19 cellular contexts compared by ENCODE assay signal in genomic region chr2:75003773-75004172, GRCh38. TPM values are rescaled to one million over a fixed set of nuclear protein-coding genes. Genes with fewer than 3 reads are reported as not detected.
DNase-seq lines count a peak whose midpoint lies in the region; ATAC-seq, FAIRE-seq and TF ChIP-seq lines count a peak whose summit lies in the region.
"Had no signal": no experiment of that assay in that cellular context is flagged by ENCODE, and none has a peak within 500 bp of the region (broad histone marks: within the 10 kb centered on the region; RNA-seq: fewer than 3 reads in every experiment).

No MANE protein-coding gene starts in this region.

- POLR2A ChIA-PET in HepG2 (lab: Yijun Ruan, JAX): no interaction called here

- DNase-seq in H9 (no peak), SK-MEL-5 (ENCODE audit: low read depth, low spot score) (peak; percentile 21), choroid plexus epithelial cell (ENCODE audit: low read depth) (peak; percentile 18), HepG2 (ENCODE audit: low spot score) (no peak), left ventricle myocardium inferior (no peak), posterior cingulate gyrus (no peak), tibial artery (no peak)
- DNase-seq: HCEC 1CT, MM.1S, NCI-H1092, NCI-H146, NCI-H2029, NCI-H510A treated with DMSO at 0.1 percent for 48 hours, NCI-H748 treated with DMSO at 0.1 percent for 48 hours had no signal

- H3K27me3 Mint-ChIP-seq in H9 (ENCODE audit: low read depth): no peaks in the 10 kb centered on the region; the same call in 1 of the 2 replicates
- H3K27me3 Mint-ChIP-seq: B cell had no signal

- in situ Hi-C loops in SK-MEL-5 (cut with HindIII; ENCODE audit: low pct_unique_long_range_greater_than_20kb, low sequenced_read_pairs): no loop called here
- in situ Hi-C loops in HepG2 (cut with HindIII; ENCODE audit: extremely low pct_ligation_motif_present, low pct_unique_long_range_greater_than_20kb): no loop called here

- no peaks in the 10 kb centered on the region for H3K4me1 Mint-ChIP-seq in H9
- H3K4me1 Mint-ChIP-seq: B cell had no signal

- intact Hi-C loops in HepG2 (cut with micrococcal nuclease; ENCODE audit: unreplicated experiment): no loop called here
- intact Hi-C loops in left ventricle myocardium inferior (cut with micrococcal nuclease): no loop called here
- intact Hi-C loops in posterior cingulate gyrus (cut with DNase I): no loop called here
- intact Hi-C loops in tibial artery (cut with DNase I; ENCODE audit: low total_unique reads): no loop called here

- no peak overlapping the region for H3K23ac ChIP-seq in H9 (ENCODE audit: insufficient read length, low read depth, low read length)

- no peak overlapping the region for H3K27ac Mint-ChIP-seq in H9
- H3K27ac Mint-ChIP-seq: B cell; CD14-positive monocyte; T-helper 1 cell treated with Interleukin-12 subunit alpha and Interleukin-12 subunit beta and Interleukin-4 antibody, amounts not matched to agents 30 μg/mL and 1 μg/mL, for 36 hours had no signal

- H4K20me1 ChIP-seq in H9 (ENCODE audit: control insufficient read depth, insufficient read depth, insufficient read length): no peaks in the 10 kb centered on the region
- no peaks in the 10 kb centered on the region for H4K20me1 ChIP-seq in HepG2 (ENCODE audit: insufficient read depth, low read length)

- H4K8ac ChIP-seq in H9 (replicated peaks; ENCODE audit: insufficient read length, low read depth, low read length): no peak overlapping the region

- no peak overlapping the region for H3K4me3 Mint-ChIP-seq in H9
- H3K4me3 Mint-ChIP-seq: B cell; CD14-positive monocyte; T-helper 1 cell treated with Interleukin-12 subunit alpha and Interleukin-12 subunit beta and Interleukin-4 antibody, amounts not matched to agents 30 μg/mL and 1 μg/mL, for 36 hours had no signal

- H3K4me2 ChIP-seq in H9 (ENCODE audit: insufficient read depth, insufficient read length, low read length) (no peak overlapping the region), HepG2 (ENCODE audit: low read depth, low read length) (no peak overlapping the region)

- H3K18ac ChIP-seq in H9 (ENCODE audit: insufficient read length, low read depth, low read length): no peak overlapping the region

- H2BK20ac ChIP-seq in H9 (ENCODE audit: low read depth, low read length, poor library complexity, severe bottlenecking): no peak overlapping the region

- no peaks in the 10 kb centered on the region for H3K79me2 ChIP-seq in H9 (ENCODE audit: insufficient read depth, low read length)
- H3K79me2 ChIP-seq in HepG2 (ENCODE audit: insufficient read depth, low read length): no peaks in the 10 kb centered on the region

- no peak overlapping the region for H2BK5ac ChIP-seq in H9 (ENCODE audit: insufficient read length, low read length)

- TF ChIP-seq CTCF in H9 (conservative IDR thresholded peaks at IDR 0.05) (no peak), choroid plexus epithelial cell (conservative IDR thresholded peaks at IDR 0.05; ENCODE audit: low read depth, low read length) (no peak), HepG2 (CRISPR knock-in tag; IDR thresholded peaks at IDR 0.05) (no peak), left ventricle myocardium inferior (IDR thresholded peaks at IDR 0.05; ENCODE audit: borderline replicate concordance) (no peak), tibial artery (IDR thresholded peaks at IDR 0.05) (no peak)

- no TSS peak for BruUV-seq in HepG2 (replicated peaks; lab: Mats Ljungman, UMichigan)

- FAIRE-seq in HepG2 (lab: Jason Lieb, UNC): peak; percentile 62
- FAIRE-seq: A204.1 had no signal

- H2AK5ac ChIP-seq in H9 (ENCODE audit: insufficient read length, low read length): no peak overlapping the region

- H3K9ac ChIP-seq in H9 (ENCODE audit: extremely low read depth, insufficient read length, low read length): no peak overlapping the region
- no peak overlapping the region for H3K9ac ChIP-seq in HepG2 (ENCODE audit: insufficient read depth, low read depth, low read length)

- H2BK120ac ChIP-seq in H9 (ENCODE audit: low read depth, low read length, poor library complexity, severe bottlenecking): no peak overlapping the region

- H3K9me3 Mint-ChIP-seq in H9: no peaks in the 10 kb centered on the region; a peak in 1 of 5 replicates
- H3K9me3 Mint-ChIP-seq: T-helper 1 cell treated with Interleukin-12 subunit alpha and Interleukin-12 subunit beta and Interleukin-4 antibody, amounts not matched to agents 30 μg/mL and 1 μg/mL, for 36 hours had no signal

- TF ChIP-seq EP300 in HepG2 (IDR thresholded peaks at IDR 0.05; ENCODE audit: low read depth in 2 of 2, low read length in 2 of 2) (no peak), HepG2 (CRISPR knock-in tag; IDR thresholded peaks at IDR 0.05; ENCODE audit: borderline replicate concordance) (no peak)

- peak overlapping the region; percentile 92 for H2AFZ ChIP-seq in H9 (ENCODE audit: low read length)
- H2AFZ ChIP-seq in HepG2 (ENCODE audit: low read length): no peak overlapping the region

- H3K56ac ChIP-seq in H9 (ENCODE audit: insufficient read length, low read depth, low read length): no peak overlapping the region

- peak; percentile 30 for ATAC-seq in HepG2
- ATAC-seq: Panc1 had no signal

- no peak for TF ChIP-seq POLR2A in HepG2 (IDR thresholded peaks at IDR 0.05; ENCODE audit: insufficient read depth in 1 of 2, low read depth in 2 of 2, low read length in 2 of 2)

- no peaks in the 10 kb centered on the region for H3K23me2 ChIP-seq in H9 (ENCODE audit: insufficient read length, low read depth, low read length, poor library complexity, severe bottlenecking)

- peaks cover 0 to under 1% of the 10 kb centered on the region in 2 experiments; a peak in 1 of 5 replicates for H3K36me3 ChIP-seq in HepG2 (replicated peaks in 1 of 2; ENCODE audit: control insufficient read depth in 1 of 2, insufficient read depth in 2 of 2, low read length in 2 of 2)
- peaks cover under 1% of the 10 kb centered on the region for H3K36me3 ChIP-seq in left ventricle myocardium inferior
- H3K36me3 ChIP-seq in tibial artery: no peaks in the 10 kb centered on the region

- no peak overlapping the region for H4K91ac ChIP-seq in H9 (ENCODE audit: insufficient read length, low read depth, low read length)

- no peak overlapping the region for H3K4me3 ChIP-seq in choroid plexus epithelial cell (ENCODE audit: low read depth, low read length)
- H3K4me3 ChIP-seq in HepG2 (replicated peaks in 1 of 3; ENCODE audit: insufficient read depth in 1 of 3, low read depth in 2 of 3, low read length in 3 of 3): no peak overlapping the region
- H3K4me3 ChIP-seq in left ventricle myocardium inferior: no peak overlapping the region
- no peak overlapping the region for H3K4me3 ChIP-seq in tibial artery

- no peaks in the 10 kb centered on the region for H3K27me3 ChIP-seq in H9 (ENCODE audit: insufficient read depth, low read length)
- no peaks in the 10 kb centered on the region for H3K27me3 ChIP-seq in HepG2 (ENCODE audit: control insufficient read depth in 1 of 2, insufficient read depth in 2 of 2, low read length in 2 of 2)
- no peaks in the 10 kb centered on the region for H3K27me3 ChIP-seq in left ventricle myocardium inferior (ENCODE audit: low read depth)
- H3K27me3 ChIP-seq in tibial artery: no peaks in the 10 kb centered on the region

- H3K79me1 ChIP-seq in H9 (ENCODE audit: insufficient read depth, low read depth, low read length, poor library complexity, severe bottlenecking): no peaks in the 10 kb centered on the region

- CTCF ChIA-PET in HepG2 (lab: Yijun Ruan, JAX; ENCODE audit: low intra/inter-chr PET ratio, low total read pairs): no interaction called here

- H3K9me3 ChIP-seq in H9 (ENCODE audit: control insufficient read depth, low read depth, low read length) (no peaks in the 10 kb centered on the region), HepG2 (ENCODE audit: low read length) (no peaks in the 10 kb centered on the region), left ventricle myocardium inferior (replicated peaks) (peaks cover 12% of the 10 kb centered on the region), tibial artery (no peaks in the 10 kb centered on the region)

- H3K36me3 Mint-ChIP-seq in H9 (ENCODE audit: insufficient read depth in 1 of 3, low read depth in 3 of 3): peaks cover 0 to 1% (median under 1%) of the 10 kb centered on the region in 3 experiments; a peak in 3 of 7 replicates
- H3K36me3 Mint-ChIP-seq: CD14-positive monocyte had no signal

- no CpG with 5 or more reads among the region's 2 CpGs for WGBS in H9 (ENCODE audit: extremely low coverage, insufficient read length, low lambda C conversion rate)
- 95% methylated on average over 2 of the region's 2 CpGs for WGBS in HepG2 (ENCODE audit: low lambda C conversion rate)

- H3K4ac ChIP-seq in H9 (ENCODE audit: low read depth, low read length): no peak overlapping the region

- H3K4me1 ChIP-seq in H9 (ENCODE audit: insufficient read depth, low read length) (no peaks in the 10 kb centered on the region), HepG2 (ENCODE audit: insufficient read depth, low read length) (peaks cover 22% of the 10 kb centered on the region), left ventricle myocardium inferior (no peaks in the 10 kb centered on the region), tibial artery (no peaks in the 10 kb centered on the region)

- no peak overlapping the region for H3K14ac ChIP-seq in H9 (ENCODE audit: insufficient read depth, low read length)

- H2BK15ac ChIP-seq in H9 (ENCODE audit: low read depth, low read length): no peak overlapping the region

- no peak overlapping the region for H2BK12ac ChIP-seq in H9 (ENCODE audit: insufficient read length, low read depth, low read length)

- H3K27ac ChIP-seq in H9 (ENCODE audit: insufficient read length, low read depth, low read length) (no peak overlapping the region), HepG2 (ENCODE audit: extremely low read length, insufficient read depth, low read length) (no peak overlapping the region), left ventricle myocardium inferior (replicated peaks) (no peak overlapping the region), tibial artery (no peak overlapping the region)

- H3T11ph ChIP-seq in H9 (ENCODE audit: low read length): no peak overlapping the region

- no peak for TF ChIP-seq RAD21 in HepG2 (CRISPR knock-in tag; IDR thresholded peaks at IDR 0.05)

- H4K5ac ChIP-seq in H9 (ENCODE audit: insufficient read length, low read depth, low read length): no peak overlapping the region

RNA-seq across cellular contexts. Expression of gene POLE4, which starts 45.3 kb away (rescaled TPM):
- total RNA-seq in H9 (2021) (34.4 and 44.7 TPM in 2 replicates), HepG2 (2016; rRNA removed; fragmentation: Illumina TruSeq; extraction: Trizol) (106 and 143 TPM in 2 replicates), left ventricle myocardium inferior (36.6 TPM)
- 77.4 and 116 TPM in 2 replicates for total RNA-seq in SK-MEL-5 (2014; rRNA removed; shearing (Covaris generic))
- polyA plus RNA-seq in SK-MEL-5 (2015; cell fraction: cytosol; rRNA removed): 39.2 and 72.5 TPM in 2 replicates
- polyA plus RNA-seq in SK-MEL-5 (2015; cell fraction: nucleus; rRNA removed): 7.5 and 13.3 TPM in 2 replicates
- total RNA-seq in HepG2 (2016; cell fraction: cytosol; rRNA removed; fragmentation: Illumina TruSeq; extraction: Trizol; ENCODE audit: low read depth): 94.0 and 107 TPM in 2 replicates
- total RNA-seq in HepG2 (2016; cell fraction: insoluble cytoplasmic fraction; rRNA removed; fragmentation: Illumina TruSeq; extraction: Trizol): 104 and 137 TPM in 2 replicates
- 150 and 161 TPM in 2 replicates for total RNA-seq in HepG2 (2016; cell fraction: membrane; rRNA removed; fragmentation: Illumina TruSeq; extraction: Trizol)
- total RNA-seq in HepG2 (2016; cell fraction: nucleus; rRNA removed; fragmentation: Illumina TruSeq; extraction: Trizol): 60.9 and 61.8 TPM in 2 replicates
- 88.0 and 116 TPM in 2 replicates for polyA plus RNA-seq in HepG2 (2011; rRNA removed)
- polyA plus RNA-seq in HepG2 (2011; cell fraction: cytosol; rRNA removed): 52.2 and 52.3 TPM in 2 replicates
- polyA plus RNA-seq in HepG2 (2011; cell fraction: nucleus; rRNA removed): 21.1 and 23.6 TPM in 2 replicates
- 93.6 and 130 TPM in 2 replicates for polyA plus RNA-seq in HepG2 (2012)
- polyA plus RNA-seq in HepG2 (2016; cell fraction: cytosol; fragmentation: Illumina TruSeq; extraction: Trizol; ENCODE audit: low read depth): 173 and 208 TPM in 2 replicates
- 189 and 200 TPM in 2 replicates for polyA plus RNA-seq in HepG2 (2016; cell fraction: insoluble cytoplasmic fraction; fragmentation: Illumina TruSeq; extraction: Trizol; ENCODE audit: low read depth)
- polyA plus RNA-seq in HepG2 (2016; cell fraction: membrane; fragmentation: Illumina TruSeq; extraction: Trizol; ENCODE audit: low read depth): 177 and 214 TPM in 2 replicates
- polyA plus RNA-seq in HepG2 (2016; cell fraction: nucleus; fragmentation: Illumina TruSeq; extraction: Trizol; ENCODE audit: insufficient read depth, low read depth): 95.8 and 99.1 TPM in 2 replicates
- 15.2 and 28.4 TPM in 2 replicates for polyA minus RNA-seq in HepG2 (2011; rRNA and poly(A)+ RNA removed; ENCODE audit: low replicate concordance)
- 20.3 and 21.8 TPM in 2 replicates for polyA minus RNA-seq in HepG2 (2011; cell fraction: cytosol; rRNA and poly(A)+ RNA removed)
- polyA minus RNA-seq in HepG2 (2011; cell fraction: nucleus; rRNA and poly(A)+ RNA removed): 56.9 and 77.9 TPM in 2 replicates

Comparison
In these comparisons a context has a peak if more than half of its experiments do, and no peak if none do; other contexts are left out.
1. DNase-seq: peak in SK-MEL-5 (single experiment) and choroid plexus epithelial cell (single experiment); none in H9 (single experiment), HepG2 (single experiment), left ventricle myocardium inferior (single experiment), posterior cingulate gyrus (0 of 10) and tibial artery (0 of 2).